ENCODE assay signal across 23 cellular contexts in genomic region chr10:28783089-28783488, GRCh38.
"Had no signal": no experiment of that assay in that cellular context is flagged by ENCODE, and none has a peak within 500 bp of the region (broad histone marks: within the 10 kb centered on the region; RNA-seq: fewer than 3 reads in every experiment).

No MANE protein-coding gene starts in this region.

- H3K4me3 ChIP-seq: coronary artery, left ventricle myocardium inferior, suprapubic skin, upper lobe of right lung had no signal

- DNase-seq: activated CD4-positive, alpha-beta T cell treated with anti-CD3 and anti-CD28 coated beads, Interleukin-2, amount 50 U/mL, for 1 hour; activated CD4-positive, CD25-positive, alpha-beta regulatory T cell treated with anti-CD3 and anti-CD28 coated beads, Interleukin-2, amount 50 U/mL, for 72 hours; activated CD8-positive, alpha-beta memory T cell treated with anti-CD3 and anti-CD28 coated beads for 24 hours; activated CD8-positive, alpha-beta memory T cell treated with anti-CD3 and anti-CD28 coated beads, Interleukin-2, amount 50 U/mL, for 48 hours; activated effector memory CD4-positive, alpha-beta T cell treated with Interleukin-2 at 50 U/mL for 16 hours; activated naive CD4-positive, alpha-beta T cell treated with anti-CD3 and anti-CD28 coated beads, Interleukin-2, amount 10 ng/mL, durations not matched to agents 7 days and 5 days; activated T-cell treated with anti-CD3 and anti-CD28 coated beads, Interleukin-2, amount 50 U/mL, for 48 hours; aorta; brain microvascular endothelial cell; head of caudate nucleus; kidney; left ventricle myocardium inferior; mammary epithelial cell; naive thymus-derived CD4-positive, alpha-beta T cell; stimulated activated CD4-positive, alpha-beta T cell treated with anti-CD3 and anti-CD28 coated beads, Interleukin-15, amount 100 ng/mL, for 24 hours; stimulated activated CD4-positive, alpha-beta T cell treated with anti-CD3 and anti-CD28 coated beads, Interleukin-4, amount 100 ng/mL, for 1 hour; stimulated activated naive CD8-positive, alpha-beta T cell treated with anti-CD3 and anti-CD28 coated beads, Interleukin-15, amount 100 ng/mL, for 72 hours; upper lobe of right lung had no signal

- H3K9me3 ChIP-seq: left ventricle myocardium inferior, neutrophil, suprapubic skin, upper lobe of right lung had no signal

- ATAC-seq: naive thymus-derived CD4-positive, alpha-beta T cell; stimulated activated naive CD8-positive, alpha-beta T cell treated with anti-CD3 and anti-CD28 coated beads, Interleukin-15, amount 100 ng/mL, for 72 hours; upper lobe of right lung had no signal

- H3K4me1 ChIP-seq: left ventricle myocardium inferior, parathyroid adenoma, suprapubic skin, upper lobe of right lung had no signal

- H3K27ac ChIP-seq: brain microvascular endothelial cell, coronary artery, left ventricle myocardium inferior, neutrophil, parathyroid adenoma, suprapubic skin, upper lobe of right lung, VCaP had no signal

- H3K27me3 ChIP-seq: brain microvascular endothelial cell had no signal

- H3K36me3 ChIP-seq: brain microvascular endothelial cell, left ventricle myocardium inferior, neutrophil, suprapubic skin, upper lobe of right lung had no signal
